In the genomic region with DNA sequence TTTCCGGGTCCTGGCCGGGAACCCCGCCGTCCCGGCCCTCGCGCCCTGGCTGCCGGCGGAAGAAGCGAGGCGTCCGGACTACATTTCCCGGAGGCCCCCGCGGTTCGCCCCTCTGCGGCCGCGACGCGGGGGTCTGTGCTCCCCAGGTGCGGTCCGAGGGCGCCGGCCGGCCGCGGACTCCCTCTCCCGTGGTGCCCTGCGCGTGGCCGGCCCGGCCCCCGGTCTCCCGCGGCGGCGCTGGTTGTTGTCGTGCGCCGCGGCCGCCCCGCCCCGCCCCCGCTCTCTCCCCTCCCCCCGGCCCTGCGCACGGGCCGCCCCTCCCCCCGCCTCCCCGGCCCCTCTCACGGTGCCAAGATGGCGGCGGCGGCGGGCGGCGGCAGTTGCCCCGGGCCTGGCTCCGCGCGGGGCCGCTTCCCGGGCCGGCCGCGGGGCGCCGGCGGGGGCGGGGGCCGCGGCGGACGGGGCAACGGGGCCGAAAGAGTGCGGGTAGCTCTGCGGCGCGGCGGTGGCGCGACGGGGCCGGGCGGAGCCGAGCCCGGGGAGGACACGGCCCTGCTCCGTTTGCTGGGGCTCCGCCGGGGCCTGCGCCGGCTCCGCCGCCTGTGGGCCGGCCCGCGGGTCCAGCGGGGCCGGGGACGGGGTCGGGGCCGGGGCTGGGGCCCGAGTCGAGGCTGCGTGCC, we compare ENCODE assay signal across 8 cellular contexts. TPM values are rescaled to one million over a fixed set of nuclear protein-coding genes. Genes with fewer than 3 reads are reported as not detected.
A peak's percentile ranks its signal among the peaks of the same experiment; 100 is the strongest.
DNase-seq lines count a peak whose midpoint lies in the region; ATAC-seq, FAIRE-seq and TF ChIP-seq lines count a peak whose summit lies in the region.

A gene with protein sequence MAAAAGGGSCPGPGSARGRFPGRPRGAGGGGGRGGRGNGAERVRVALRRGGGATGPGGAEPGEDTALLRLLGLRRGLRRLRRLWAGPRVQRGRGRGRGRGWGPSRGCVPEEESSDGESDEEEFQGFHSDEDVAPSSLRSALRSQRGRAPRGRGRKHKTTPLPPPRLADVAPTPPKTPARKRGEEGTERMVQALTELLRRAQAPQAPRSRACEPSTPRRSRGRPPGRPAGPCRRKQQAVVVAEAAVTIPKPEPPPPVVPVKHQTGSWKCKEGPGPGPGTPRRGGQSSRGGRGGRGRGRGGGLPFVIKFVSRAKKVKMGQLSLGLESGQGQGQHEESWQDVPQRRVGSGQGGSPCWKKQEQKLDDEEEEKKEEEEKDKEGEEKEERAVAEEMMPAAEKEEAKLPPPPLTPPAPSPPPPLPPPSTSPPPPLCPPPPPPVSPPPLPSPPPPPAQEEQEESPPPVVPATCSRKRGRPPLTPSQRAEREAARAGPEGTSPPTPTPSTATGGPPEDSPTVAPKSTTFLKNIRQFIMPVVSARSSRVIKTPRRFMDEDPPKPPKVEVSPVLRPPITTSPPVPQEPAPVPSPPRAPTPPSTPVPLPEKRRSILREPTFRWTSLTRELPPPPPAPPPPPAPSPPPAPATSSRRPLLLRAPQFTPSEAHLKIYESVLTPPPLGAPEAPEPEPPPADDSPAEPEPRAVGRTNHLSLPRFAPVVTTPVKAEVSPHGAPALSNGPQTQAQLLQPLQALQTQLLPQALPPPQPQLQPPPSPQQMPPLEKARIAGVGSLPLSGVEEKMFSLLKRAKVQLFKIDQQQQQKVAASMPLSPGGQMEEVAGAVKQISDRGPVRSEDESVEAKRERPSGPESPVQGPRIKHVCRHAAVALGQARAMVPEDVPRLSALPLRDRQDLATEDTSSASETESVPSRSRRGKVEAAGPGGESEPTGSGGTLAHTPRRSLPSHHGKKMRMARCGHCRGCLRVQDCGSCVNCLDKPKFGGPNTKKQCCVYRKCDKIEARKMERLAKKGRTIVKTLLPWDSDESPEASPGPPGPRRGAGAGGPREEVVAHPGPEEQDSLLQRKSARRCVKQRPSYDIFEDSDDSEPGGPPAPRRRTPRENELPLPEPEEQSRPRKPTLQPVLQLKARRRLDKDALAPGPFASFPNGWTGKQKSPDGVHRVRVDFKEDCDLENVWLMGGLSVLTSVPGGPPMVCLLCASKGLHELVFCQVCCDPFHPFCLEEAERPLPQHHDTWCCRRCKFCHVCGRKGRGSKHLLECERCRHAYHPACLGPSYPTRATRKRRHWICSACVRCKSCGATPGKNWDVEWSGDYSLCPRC (N-terminal part only) (plus strand): TSS at position 339 of the 680 bp plus-strand sequence. CDS start 16 bp downstream, at position 355.

- peak within 1 kb of the TSS; percentile 61 for H3K4me2 ChIP-seq in endothelial cell of umbilical vein (ENCODE audit: insufficient read depth, low read length)

- H4K20me1 ChIP-seq in endothelial cell of umbilical vein (replicated peaks; ENCODE audit: control insufficient read depth, extremely low read depth, insufficient read depth, low read length) = no peaks in the 10 kb centered on the region

- H3K9me3 Mint-ChIP-seq in activated CD4-positive, alpha-beta T cell treated with anti-CD3 and anti-CD28 coated beads, Interleukin-2, amount 10 ng/mL, durations not matched to agents 7 days and 5 days = no peaks in the 10 kb centered on the region
- no peaks in the 10 kb centered on the region for H3K9me3 Mint-ChIP-seq in T-helper 1 cell treated with Interleukin-12 subunit alpha and Interleukin-12 subunit beta and Interleukin-4 antibody, amounts not matched to agents 30 μg/mL and 1 μg/mL, for 36 hours

- ATAC-seq in HG03521 (IDR thresholded peaks at IDR 0.05; ENCODE audit: unreplicated experiment) (peak; percentile 47), aorta (ENCODE audit: low FRiP score) (peak; percentile 84)

- H3K4me1 ChIP-seq in endothelial cell of umbilical vein (ENCODE audit: control insufficient read depth, extremely low read depth, insufficient read depth, low read length) = peaks cover 17% of the 10 kb centered on the region
- no peaks in the 10 kb centered on the region for H3K4me1 ChIP-seq in aorta (ENCODE audit: control insufficient read depth in 1 of 2, insufficient read depth in 2 of 2, low read length in 2 of 2)

- no peak for DNase-seq in activated CD4-positive, alpha-beta T cell treated with anti-CD3 and anti-CD28 coated beads, Interleukin-2, amount 10 ng/mL, durations not matched to agents 7 days and 5 days
- DNase-seq in activated CD4-positive, alpha-beta T cell treated with anti-CD3 and anti-CD28 coated beads for 48 hours = no peak
- DNase-seq in endothelial cell of umbilical vein (ENCODE audit: low read depth, low spot score) (no peak), mucosa of gallbladder (ENCODE audit: low spot score) (no peak), aorta (peak in 1 of 2 donors; percentile 98), Ammon's horn (ENCODE audit: low spot score) (no peak)

- FAIRE-seq in endothelial cell of umbilical vein (lab: Jason Lieb, UNC) = no peak

- no peaks in the 10 kb centered on the region for H3K9me3 ChIP-seq in endothelial cell of umbilical vein (replicated peaks; ENCODE audit: control insufficient read depth, insufficient read depth, low read length)
- H3K9me3 ChIP-seq in aorta (ENCODE audit: control insufficient read depth, low read length) = no peaks in the 10 kb centered on the region

- H3K27ac ChIP-seq in endothelial cell of umbilical vein (ENCODE audit: insufficient read depth, low read depth, low read length) (peak within 1 kb of the TSS; percentile 36), aorta (ENCODE audit: low read depth in 1 of 2, low read length in 2 of 2) (peak within 1 kb of the TSS in 1 of 2 donors; percentile 43)

- no peaks in the 10 kb centered on the region for H3K27me3 Mint-ChIP-seq in activated CD4-positive, alpha-beta T cell treated with anti-CD3 and anti-CD28 coated beads, Interleukin-2, amount 10 ng/mL, durations not matched to agents 7 days and 5 days
- H3K27me3 Mint-ChIP-seq in T-helper 1 cell treated with Interleukin-12 subunit alpha and Interleukin-12 subunit beta and Interleukin-4 antibody, amounts not matched to agents 30 μg/mL and 1 μg/mL, for 36 hours (ENCODE audit: low read depth) = no peaks in the 10 kb centered on the region

- H3K4me3 Mint-ChIP-seq in activated CD4-positive, alpha-beta T cell treated with anti-CD3 and anti-CD28 coated beads, Interleukin-2, amount 10 ng/mL, durations not matched to agents 7 days and 5 days = peak within 1 kb of the TSS; percentile 87
- H3K4me3 Mint-ChIP-seq in T-helper 1 cell treated with Interleukin-12 subunit alpha and Interleukin-12 subunit beta and Interleukin-4 antibody, amounts not matched to agents 30 μg/mL and 1 μg/mL, for 36 hours = peak within 1 kb of the TSS; percentile 95

- POLR2A ChIA-PET in activated CD4-positive, alpha-beta T cell treated with anti-CD3 and anti-CD28 coated beads, Interleukin-2, amount 10 ng/mL, durations not matched to agents 7 days and 5 days (lab: Charles Lee) = no interaction called here
- POLR2A ChIA-PET in endothelial cell of umbilical vein (lab: Charles Lee) = no interaction called here

- peaks cover 59% of the 10 kb centered on the region for H3K4me1 Mint-ChIP-seq in activated CD4-positive, alpha-beta T cell treated with anti-CD3 and anti-CD28 coated beads, Interleukin-2, amount 10 ng/mL, durations not matched to agents 7 days and 5 days
- H3K4me1 Mint-ChIP-seq in T-helper 1 cell treated with Interleukin-12 subunit alpha and Interleukin-12 subunit beta and Interleukin-4 antibody, amounts not matched to agents 30 μg/mL and 1 μg/mL, for 36 hours (ENCODE audit: low read depth) = peaks cover 42% of the 10 kb centered on the region

- dilution Hi-C loops in endothelial cell of umbilical vein (cut with MboI; ENCODE audit: extremely low pct_ligation_motif_present, low sequenced_read_pairs) = no loop called here

- no peak for TF ChIP-seq CTCF in endothelial cell of umbilical vein (IDR thresholded peaks at IDR 0.05; ENCODE audit: extremely low read depth in 1 of 2, insufficient read depth in 1 of 2, low read depth in 1 of 2, low read length in 2 of 2)

- H3K27ac Mint-ChIP-seq in activated CD4-positive, alpha-beta T cell treated with anti-CD3 and anti-CD28 coated beads, Interleukin-2, amount 10 ng/mL, durations not matched to agents 7 days and 5 days = peak within 1 kb of the TSS; percentile 94
- peak within 1 kb of the TSS; percentile 97 for H3K27ac Mint-ChIP-seq in T-helper 1 cell treated with Interleukin-12 subunit alpha and Interleukin-12 subunit beta and Interleukin-4 antibody, amounts not matched to agents 30 μg/mL and 1 μg/mL, for 36 hours

- H3K9ac ChIP-seq in endothelial cell of umbilical vein (replicated peaks; ENCODE audit: extremely low read depth, insufficient read depth, low read length) = peak within 1 kb of the TSS; percentile 62

- H3K27me3 ChIP-seq in endothelial cell of umbilical vein (ENCODE audit: control insufficient read depth in 2 of 2, insufficient read depth in 2 of 2, low read length in 2 of 2) = no peaks in the 10 kb centered on the region
- H3K27me3 ChIP-seq in aorta (ENCODE audit: control insufficient read depth in 1 of 2, insufficient read depth in 2 of 2, low read length in 1 of 2) = no peaks in the 10 kb centered on the region

- H3K36me3 ChIP-seq in endothelial cell of umbilical vein (ENCODE audit: control insufficient read depth in 2 of 2, extremely low read depth in 1 of 2, insufficient read depth in 2 of 2, low read length in 2 of 2) (peaks cover 6 to 17% of the 10 kb centered on the region in 2 experiments), aorta (ENCODE audit: control insufficient read depth in 1 of 2, insufficient read depth in 2 of 2, low read length in 1 of 2) (peaks cover 0 to 8% of the 10 kb centered on the region in 2 donors)

- H3K9me1 ChIP-seq in endothelial cell of umbilical vein (replicated peaks; ENCODE audit: control insufficient read depth, extremely low read depth, insufficient read depth, low read length) = no peaks in the 10 kb centered on the region

- no peak for TF ChIP-seq POLR2A in endothelial cell of umbilical vein (IDR thresholded peaks at IDR 0.05; ENCODE audit: low read depth, low read length)

- no TSS peak for BruUV-seq in endothelial cell of umbilical vein (replicated peaks; lab: Mats Ljungman, UMichigan)

- peaks cover 24% of the 10 kb centered on the region for H3K36me3 Mint-ChIP-seq in activated CD4-positive, alpha-beta T cell treated with anti-CD3 and anti-CD28 coated beads, Interleukin-2, amount 10 ng/mL, durations not matched to agents 7 days and 5 days (ENCODE audit: low read depth)
- peaks cover 27% of the 10 kb centered on the region for H3K36me3 Mint-ChIP-seq in T-helper 1 cell treated with Interleukin-12 subunit alpha and Interleukin-12 subunit beta and Interleukin-4 antibody, amounts not matched to agents 30 μg/mL and 1 μg/mL, for 36 hours (ENCODE audit: low read depth)

- H3K4me3 ChIP-seq in endothelial cell of umbilical vein (replicated peaks in 1 of 3; ENCODE audit: insufficient read depth in 1 of 3, low read depth in 1 of 3, low read length in 3 of 3) = peak within 1 kb of the TSS; percentile 57 to 64 (median 57)
- H3K4me3 ChIP-seq in aorta (ENCODE audit: low read length in 2 of 2) = peak within 1 kb of the TSS; percentile 76 to 93

- WGBS in aorta, 2 donors = 1 to 2% methylated on average over 33 to 109 of the region's 109 CpGs

- H3K79me2 ChIP-seq in endothelial cell of umbilical vein (ENCODE audit: control insufficient read depth, insufficient read depth, low read length) = peaks cover 30% of the 10 kb centered on the region

- intact Hi-C loops in endothelial cell of umbilical vein (cut with micrococcal nuclease) (loop anchor here (1.0 kb wide), 11 partner anchors 16 to 366 kb away; a partner anchor contains a TSS), aorta (cut with DNase I) (loop anchor here (1.0 to 5.0 kb wide), 3 partner anchors 24 to 171 kb away; a partner anchor contains a TSS)

- CTCF ChIA-PET in activated CD4-positive, alpha-beta T cell treated with anti-CD3 and anti-CD28 coated beads, Interleukin-2, amount 10 ng/mL, durations not matched to agents 7 days and 5 days (lab: Charles Lee) = interaction anchor here (0.9 to 1.1 kb wide), 2 partner anchors 23 kb away, joined by 4 to 5 read pairs; no protein-coding TSS in a partner anchor
- CTCF ChIA-PET in endothelial cell of umbilical vein (lab: Charles Lee) = interaction anchor here (1.0 to 1.8 kb wide), 4 partner anchors 15 to 30 kb away, joined by 3 to 7 read pairs (median 4); a partner anchor contains a TSS

- peak within 1 kb of the TSS; percentile 97 for H2AFZ ChIP-seq in endothelial cell of umbilical vein (ENCODE audit: low read depth, low read length)

RNA-seq across cellular contexts. Expression of the gene that starts here (rescaled TPM):
- 10 to 100 TPM; 65.1 to 67.2 TPM for total RNA-seq in activated CD4-positive, alpha-beta T cell treated with anti-CD3 and anti-CD28 coated beads, Interleukin-2, amount 10 ng/mL, durations not matched to agents 7 days and 5 days
- total RNA-seq in endothelial cell of umbilical vein (37.2 and 40.0 TPM in 2 replicates), mucosa of gallbladder (45.1 TPM), aorta (10 to 100 TPM; 33.6 to 37.9 TPM)
- polyA plus RNA-seq in endothelial cell of umbilical vein (28.4 and 30.1 TPM in 2 replicates), aorta (10 to 100 TPM in 1 of 2 donors, 1 to 10 TPM in 1; 6.4 to 43.3 TPM)
- polyA plus RNA-seq in endothelial cell of umbilical vein (2011; cell fraction: cytosol; rRNA removed) = 24.0 and 26.7 TPM in 2 replicates
- polyA plus RNA-seq in endothelial cell of umbilical vein (2011; cell fraction: nucleus; rRNA removed) = 104 and 136 TPM in 2 replicates
- polyA plus RNA-seq in endothelial cell of umbilical vein (2012) = 29.0 and 33.0 TPM in 2 replicates
- polyA minus RNA-seq in endothelial cell of umbilical vein = 18.3 and 18.8 TPM in 2 replicates
- polyA minus RNA-seq in endothelial cell of umbilical vein (2011; cell fraction: cytosol; rRNA and poly(A)+ RNA removed) = 11.7 TPM
- polyA minus RNA-seq in endothelial cell of umbilical vein (2011; cell fraction: nucleus; rRNA and poly(A)+ RNA removed) = 17.0 and 23.1 TPM in 2 replicates
